1 cellular context compared by ENCODE assay signal in genomic region chr3:149609595-149609994, GRCh38.
TF ChIP-seq lines count a peak whose summit lies in the region.

No MANE protein-coding gene starts in this region.

TF ChIP-seq in HepG2, 621 proteins besides CTCF, POLR2A, EP300 and RAD21 (continues in another document):
- TF ChIP-seq CEBPG (CRISPR knock-in tag; IDR thresholded peaks at IDR 0.05), result peak; percentile 41
- TF ChIP-seq NFKB2 (CRISPR knock-in tag; IDR thresholded peaks at IDR 0.05; ENCODE audit: borderline replicate concordance), result no peak
- TF ChIP-seq ZNF276 (CRISPR knock-in tag; IDR thresholded peaks at IDR 0.05; ENCODE audit: low read depth), result no peak
- no peak for TF ChIP-seq ZNF576 (CRISPR knock-in tag; IDR thresholded peaks at IDR 0.05)
- TF ChIP-seq IRF2 (CRISPR knock-in tag; IDR thresholded peaks at IDR 0.05), result peak; percentile 59; the same call in 1 of the 2 replicates
- no peak for TF ChIP-seq KDM5A (IDR thresholded peaks at IDR 0.05; ENCODE audit: borderline replicate concordance, low read length)
- TF ChIP-seq TRIM24 (CRISPR knock-in tag; IDR thresholded peaks at IDR 0.05), result no peak
- TF ChIP-seq ZNF558 (CRISPR knock-in tag; IDR thresholded peaks at IDR 0.05; ENCODE audit: borderline replicate concordance), result no peak
- no peak for TF ChIP-seq MTF1 (CRISPR knock-in tag; IDR thresholded peaks at IDR 0.05)
- no peak for TF ChIP-seq ZBTB34 (CRISPR knock-in tag; IDR thresholded peaks at IDR 0.05)
- peak; percentile 78; the same call in 1 of the 2 replicates for TF ChIP-seq ETV5 (CRISPR knock-in tag; IDR thresholded peaks at IDR 0.05; ENCODE audit: borderline replicate concordance)
- peak; percentile 81 for TF ChIP-seq RARA (CRISPR knock-in tag; IDR thresholded peaks at IDR 0.05)
- TF ChIP-seq ZBTB21 (CRISPR knock-in tag; IDR thresholded peaks at IDR 0.05), result no peak
- no peak for TF ChIP-seq SNRNP70 (IDR thresholded peaks at IDR 0.05; ENCODE audit: low read depth, low read length)
- no peak for TF ChIP-seq ZNF10 (CRISPR knock-in tag; IDR thresholded peaks at IDR 0.05; ENCODE audit: borderline replicate concordance, low read depth)
- no peak for TF ChIP-seq SMAD9 (CRISPR knock-in tag; IDR thresholded peaks at IDR 0.05)
- peak; percentile 78 for TF ChIP-seq KDM6A (CRISPR knock-in tag; IDR thresholded peaks at IDR 0.05; ENCODE audit: low read depth)
- TF ChIP-seq ZNF570 (CRISPR knock-in tag; IDR thresholded peaks at IDR 0.05; ENCODE audit: borderline replicate concordance), result no peak
- TF ChIP-seq ATF2 (CRISPR knock-in tag; IDR thresholded peaks at IDR 0.05), result no peak
- no peak for TF ChIP-seq GRHL1 (CRISPR knock-in tag; conservative IDR thresholded peaks at IDR 0.05)
- 0 out of 2 replicates have a peak, but pooled peaks have one; percentile 29 for TF ChIP-seq MIER3 (CRISPR knock-in tag; IDR thresholded peaks at IDR 0.05; ENCODE audit: borderline replicate concordance)
- TF ChIP-seq ZHX2 (IDR thresholded peaks at IDR 0.05; ENCODE audit: low read depth), result no peak
- no peak for TF ChIP-seq ZHX2 (CRISPR knock-in tag; IDR thresholded peaks at IDR 0.05; ENCODE audit: borderline replicate concordance)
- TF ChIP-seq SRF (IDR thresholded peaks at IDR 0.05; ENCODE audit: low read depth, low read length), result no peak
- no peak for TF ChIP-seq SETDB1 (CRISPR knock-in tag; IDR thresholded peaks at IDR 0.05; ENCODE audit: borderline replicate concordance)
- TF ChIP-seq DMAP1 (CRISPR knock-in tag; IDR thresholded peaks at IDR 0.05), result no peak
- TF ChIP-seq PAXIP1 (CRISPR knock-in tag; conservative IDR thresholded peaks at IDR 0.05), result peak; percentile 92
- 0 out of 2 replicates have a peak, but pooled peaks have one; percentile 31 for TF ChIP-seq KDM3A (CRISPR knock-in tag; IDR thresholded peaks at IDR 0.05; ENCODE audit: low read depth)
- TF ChIP-seq SALL2 (CRISPR knock-in tag; IDR thresholded peaks at IDR 0.05), result no peak
- peak; percentile 57 for TF ChIP-seq TEAD3 (CRISPR knock-in tag; optimal IDR thresholded peaks at IDR 0.05; ENCODE audit: borderline replicate concordance)
- TF ChIP-seq MTF2 (CRISPR knock-in tag; IDR thresholded peaks at IDR 0.05; ENCODE audit: borderline replicate concordance), result no peak
- no peak for TF ChIP-seq POLR2G (IDR thresholded peaks at IDR 0.05; ENCODE audit: low read depth, low read length)
- TF ChIP-seq ZMYM4 (CRISPR knock-in tag; IDR thresholded peaks at IDR 0.05), result peak; percentile 47; the same call in 1 of the 2 replicates
- no peak for TF ChIP-seq ZBTB3 (CRISPR knock-in tag; IDR thresholded peaks at IDR 0.05; ENCODE audit: borderline replicate concordance, low read depth)
- peak; percentile 75; the same call in 1 of the 2 replicates for TF ChIP-seq PPARG (CRISPR knock-in tag; conservative IDR thresholded peaks at IDR 0.05)
- TF ChIP-seq ZNF326 (CRISPR knock-in tag; IDR thresholded peaks at IDR 0.05; ENCODE audit: borderline replicate concordance), result no peak
- TF ChIP-seq DR1 (CRISPR knock-in tag; IDR thresholded peaks at IDR 0.05), result no peak
- no peak for TF ChIP-seq MYC (CRISPR knock-in tag; IDR thresholded peaks at IDR 0.05; ENCODE audit: borderline replicate concordance)
- TF ChIP-seq KAT7 (CRISPR knock-in tag; IDR thresholded peaks at IDR 0.05; ENCODE audit: borderline replicate concordance), result no peak
- peak; percentile 85 for TF ChIP-seq HNF1B (CRISPR knock-in tag; IDR thresholded peaks at IDR 0.05)
- peak; percentile 97 for TF ChIP-seq SOX5 (CRISPR knock-in tag; IDR thresholded peaks at IDR 0.05; ENCODE audit: borderline replicate concordance)
- 0 out of 2 replicates have a peak, but pooled peaks have one; percentile 17 for TF ChIP-seq ZFX (CRISPR knock-in tag; IDR thresholded peaks at IDR 0.05; ENCODE audit: low read depth)
- TF ChIP-seq CBFB (CRISPR knock-in tag; IDR thresholded peaks at IDR 0.05), result no peak
- peak; percentile 28; the same call in 1 of the 2 replicates for TF ChIP-seq MEIS2 (CRISPR knock-in tag; IDR thresholded peaks at IDR 0.05)
- no peak for TF ChIP-seq ZBTB43 (CRISPR knock-in tag; conservative IDR thresholded peaks at IDR 0.05)
- TF ChIP-seq YY1 (IDR thresholded peaks at IDR 0.05; ENCODE audit: insufficient read depth, insufficient replicate concordance, low read depth, low read length), result no peak
- no peak for TF ChIP-seq ZNF180 (CRISPR knock-in tag; IDR thresholded peaks at IDR 0.05; ENCODE audit: borderline replicate concordance, low read depth)
- peak; percentile 49; the same call in 1 of the 2 replicates for TF ChIP-seq PITX1 (CRISPR knock-in tag; IDR thresholded peaks at IDR 0.05)
